8 cellular contexts compared by ENCODE assay signal in genomic region chr2:219073413-219074129, GRCh38. TPM values are rescaled to one million over a fixed set of nuclear protein-coding genes. Genes with fewer than 3 reads are reported as not detected.
A peak's percentile ranks its signal among the peaks of the same experiment; 100 is the strongest.
DNase-seq lines count a peak whose midpoint lies in the region; TF ChIP-seq lines count a peak whose summit lies in the region.

No MANE protein-coding gene starts in this region.

- H3K9me3 ChIP-seq in mucosa of rectum (ENCODE audit: control insufficient read depth in 2 of 2, low read length in 2 of 2): no peaks in the 10 kb centered on the region
- H3K9me3 ChIP-seq in effector memory CD4-positive, alpha-beta T cell (ENCODE audit: control insufficient read depth, low read length): no peaks in the 10 kb centered on the region

- H3K4me3 ChIP-seq in HL-60 (replicated peaks; ENCODE audit: insufficient read depth, low read length): no peak overlapping the region
- H3K4me3 ChIP-seq in mucosa of rectum (ENCODE audit: low read length in 2 of 2): no peak overlapping the region
- H3K4me3 ChIP-seq in effector memory CD4-positive, alpha-beta T cell (ENCODE audit: insufficient read depth, low read depth, low read length, poor library complexity, severe bottlenecking): no peak overlapping the region

- H3K27ac ChIP-seq in HL-60 (replicated peaks): no peak overlapping the region
- peak overlapping the region; percentile 5 to 13 for H3K27ac ChIP-seq in mucosa of rectum (ENCODE audit: low read depth in 2 of 2, low read length in 2 of 2)
- H3K27ac ChIP-seq in effector memory CD4-positive, alpha-beta T cell (ENCODE audit: insufficient read depth, low read length, poor library complexity, severe bottlenecking): no peak overlapping the region

- no peak overlapping the region for H3K9ac ChIP-seq in mucosa of rectum (ENCODE audit: low read depth in 1 of 2, low read length in 2 of 2)

- H3K27me3 ChIP-seq in HL-60 (ENCODE audit: insufficient read depth, poor library complexity, severe bottlenecking) (no peaks in the 10 kb centered on the region), mucosa of rectum (ENCODE audit: control insufficient read depth in 2 of 2, insufficient read depth in 2 of 2, low read length in 2 of 2) (no peaks in the 10 kb centered on the region)
- no peaks in the 10 kb centered on the region for H3K27me3 ChIP-seq in effector memory CD4-positive, alpha-beta T cell (replicated peaks; ENCODE audit: control insufficient read depth, insufficient read depth, low read length, poor library complexity, severe bottlenecking)

- H3K4me1 ChIP-seq in mucosa of rectum (ENCODE audit: control insufficient read depth in 2 of 2, insufficient read depth in 2 of 2, low read length in 2 of 2): peaks cover 27 to 37% of the 10 kb centered on the region in 2 donors
- H3K4me1 ChIP-seq in effector memory CD4-positive, alpha-beta T cell (ENCODE audit: control insufficient read depth, insufficient read depth, low read length, poor library complexity, severe bottlenecking): no peaks in the 10 kb centered on the region

- peaks cover 24 to 36% of the 10 kb centered on the region in 2 donors for H3K36me3 ChIP-seq in mucosa of rectum (ENCODE audit: control insufficient read depth in 2 of 2, insufficient read depth in 2 of 2, low read length in 2 of 2)
- H3K36me3 ChIP-seq in effector memory CD4-positive, alpha-beta T cell (ENCODE audit: control insufficient read depth, insufficient read depth, low read length): peaks cover 29% of the 10 kb centered on the region

- TF ChIP-seq CTCF in HL-60 (IDR thresholded peaks at IDR 0.05; ENCODE audit: insufficient read depth, low read length): peak; percentile 70

- DNase-seq in DMS53 treated with DMSO at 0.1 percent for 48 hours (lab: John Stamatoyannopoulos, UW; ENCODE audit: unreplicated experiment): peak; percentile 66
- DNase-seq in HL-60 (ENCODE audit: low read depth in 1 of 2, low spot score in 1 of 2): peak; percentile 61 to 70
- peak; percentile 35 for DNase-seq in NOMO-1 treated with dmso at 0.1 percent for 144 hours (lab: John Stamatoyannopoulos, UW; ENCODE audit: unreplicated experiment)
- peak; percentile 53 to 54 for DNase-seq in dermis microvascular lymphatic vessel endothelial cell (ENCODE audit: low read depth in 2 of 2)
- DNase-seq in effector memory CD4-positive, alpha-beta T cell: no peak
- DNase-seq in activated effector memory CD4-positive, alpha-beta T cell treated with Interleukin-2 at 50 U/mL for 16 hours: no peak
- DNase-seq in amniotic stem cell (lab: John Stamatoyannopoulos, UW): no peak

RNA-seq across cellular contexts. Expression of gene IHH, which starts 12.8 kb away (rescaled TPM):
- under 0.01 TPM in 2 replicates for total RNA-seq in dermis microvascular lymphatic vessel endothelial cell

RNA-seq across cellular contexts. Expression of gene CFAP65, which starts 32.3 kb away (rescaled TPM):
- total RNA-seq in dermis microvascular lymphatic vessel endothelial cell: not detected in 2 replicates

Comparison
In these comparisons a context has a peak if more than half of its experiments do, and no peak if none do; other contexts are left out.
1. DNase-seq: peak in DMS53 treated with DMSO at 0.1 percent for 48 hours (single experiment), HL-60 (2 of 2), NOMO-1 treated with dmso at 0.1 percent for 144 hours (single experiment) and dermis microvascular lymphatic vessel endothelial cell (2 of 2); none in effector memory CD4-positive, alpha-beta T cell (0 of 3), activated effector memory CD4-positive, alpha-beta T cell treated with Interleukin-2 at 50 U/mL for 16 hours (single experiment) and amniotic stem cell (single experiment).
2. H3K27ac ChIP-seq: peak in mucosa of rectum (2 of 2); none in HL-60 (single experiment) and effector memory CD4-positive, alpha-beta T cell (single experiment).